26 cellular contexts compared by ENCODE assay signal in the genomic region with DNA sequence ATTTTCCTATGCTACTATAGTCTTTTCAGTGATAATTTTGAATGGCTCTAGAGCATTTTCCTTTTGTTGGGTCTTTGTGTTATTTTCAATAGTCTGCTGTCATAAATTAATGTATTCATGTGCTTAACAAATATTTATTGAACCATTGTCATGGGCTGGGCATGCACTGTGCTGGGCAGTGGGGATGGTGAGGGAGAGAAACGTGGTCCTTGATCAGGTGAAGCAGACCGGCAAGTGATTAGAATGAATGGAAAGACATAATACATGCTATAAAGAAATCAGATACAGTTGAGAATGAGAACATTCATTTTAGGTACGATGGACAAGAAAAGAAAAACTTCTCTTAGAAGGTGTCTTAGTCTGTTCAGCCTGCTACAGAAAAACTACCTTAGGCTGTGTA.
"Had no signal": no experiment of that assay in that cellular context is flagged by ENCODE, and none has a peak within 500 bp of the region (broad histone marks: within the 10 kb centered on the region; RNA-seq: fewer than 3 reads in every experiment).

No MANE protein-coding gene starts in this region.

- H3K9me3 ChIP-seq: colonic mucosa, esophagus squamous epithelium, gastrocnemius medialis, left lung, lower lobe of right lung had no signal

- H3K4me3 ChIP-seq: colonic mucosa, esophagus squamous epithelium, gastrocnemius medialis, heart right ventricle, left lung, lower lobe of right lung had no signal

- H3K4me1 ChIP-seq: colonic mucosa, esophagus squamous epithelium, gastrocnemius medialis, left lung, lower lobe of right lung had no signal

- DNase-seq: colonic mucosa; cortex of kidney; effector CD8-positive, alpha-beta T cell; effector memory CD8-positive, alpha-beta T cell; endodermal cell; erythroblast; esophagus squamous epithelium; foreskin fibroblast; foreskin melanocyte; gastrocnemius medialis; glutamatergic neuron; head of caudate nucleus; heart right ventricle; hippocampal formation; left cardiac atrium; left lung; left ventricle myocardium superior; lower lobe of right lung; mesendoderm; midbrain; naive thymus-derived CD4-positive, alpha-beta T cell had no signal

- ATAC-seq: effector memory CD8-positive, alpha-beta T cell; esophagus mucosa; gastrocnemius medialis; heart right ventricle; left cardiac atrium; left lung; left ventricle myocardium superior; lower lobe of right lung; naive thymus-derived CD4-positive, alpha-beta T cell had no signal

- H3K36me3 ChIP-seq: colonic mucosa, esophagus squamous epithelium, gastrocnemius medialis, heart right ventricle, left lung, lower lobe of right lung had no signal

- H3K27ac ChIP-seq: colonic mucosa, epithelial cell of prostate, esophagus squamous epithelium, gastrocnemius medialis, heart right ventricle, left lung, lower lobe of right lung had no signal

- FAIRE-seq: endometrium, islet of Langerhans, keratinocyte had no signal
